Comparison of ENCODE assay signal across 15 cellular contexts in the genomic region with DNA sequence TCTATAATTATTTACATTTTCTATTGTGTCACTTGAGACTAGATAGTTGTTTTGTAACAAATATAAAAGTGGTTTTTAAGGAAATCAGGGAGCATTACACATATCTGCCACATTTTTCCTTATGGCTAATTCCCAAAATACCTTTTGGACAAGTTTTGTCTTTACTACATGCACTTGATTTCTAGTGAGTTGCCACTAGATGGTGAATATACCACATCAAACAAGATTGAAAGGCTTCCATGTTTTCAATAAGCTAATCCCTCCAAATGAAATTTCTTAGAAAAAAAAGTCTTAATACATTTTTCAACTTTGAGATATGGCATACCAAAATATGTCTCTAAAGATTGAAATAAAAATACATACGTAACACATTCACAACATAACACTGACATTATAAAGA. TPM values are rescaled to one million over a fixed set of nuclear protein-coding genes. Genes with fewer than 3 reads are reported as not detected.
A peak's percentile ranks its signal among the peaks of the same experiment; 100 is the strongest.
DNase-seq lines count a peak whose midpoint lies in the region; ATAC-seq and TF ChIP-seq lines count a peak whose summit lies in the region.
"Had no signal": no experiment of that assay in that cellular context is flagged by ENCODE, and none has a peak within 500 bp of the region (broad histone marks: within the 10 kb centered on the region; RNA-seq: fewer than 3 reads in every experiment).

No MANE protein-coding gene starts in this region.

- H3K4me3 ChIP-seq in left ventricle myocardium inferior (no peak overlapping the region), fibroblast of villous mesenchyme (ENCODE audit: low read depth, low read length) (no peak overlapping the region)
- H3K4me3 ChIP-seq: BLaER1, spleen had no signal

- no peak overlapping the region for H3K27ac ChIP-seq in left ventricle myocardium inferior (replicated peaks)
- H3K27ac ChIP-seq: BLaER1, spleen had no signal

- peak; percentile 40 for TF ChIP-seq CTCF in left ventricle myocardium inferior (IDR thresholded peaks at IDR 0.05; ENCODE audit: borderline replicate concordance)
- TF ChIP-seq CTCF in fibroblast of villous mesenchyme (IDR thresholded peaks at IDR 0.05; ENCODE audit: insufficient read depth, low read depth, low read length), result peak; percentile 15

- no peaks in the 10 kb centered on the region for H3K27me3 ChIP-seq in left ventricle myocardium inferior (ENCODE audit: low read depth)
- H3K27me3 ChIP-seq: BLaER1, spleen had no signal

- ATAC-seq in left cardiac atrium, result no peak
- ATAC-seq: natural killer cell had no signal

- intact Hi-C loops in left ventricle myocardium inferior (cut with micrococcal nuclease) (no loop called here), left cardiac atrium (cut with DNase I) (no loop called here)

- no peaks in the 10 kb centered on the region for H3K9me3 ChIP-seq in left ventricle myocardium inferior (replicated peaks)
- H3K9me3 ChIP-seq: BLaER1, spleen had no signal

- H3K4me1 ChIP-seq in left ventricle myocardium inferior, result peaks cover 1% of the 10 kb centered on the region
- H3K4me1 ChIP-seq: BLaER1, spleen had no signal

- DNase-seq in left ventricle myocardium inferior, result no peak
- no peak for DNase-seq in left cardiac atrium
- DNase-seq in SW480 (ENCODE audit: low spot score), result peak; percentile 33
- no peak for DNase-seq in fibroblast of villous mesenchyme (ENCODE audit: low read depth)
- DNase-seq in activated effector memory CD4-positive, alpha-beta T cell treated with Interleukin-2 at 50 U/mL for 16 hours, result no peak
- no peak for DNase-seq in KG1 (lab: John Stamatoyannopoulos, UW)
- DNase-seq in GOT3 (lab: John Stamatoyannopoulos, UW), result no peak
- no peak for DNase-seq in NOMO-1 treated with dmso at 0.1 percent for 144 hours (lab: John Stamatoyannopoulos, UW; ENCODE audit: unreplicated experiment)
- DNase-seq: activated CD8-positive, alpha-beta memory T cell treated with anti-CD3 and anti-CD28 coated beads, Interleukin-2, amount 50 U/mL, for 4 hours; amniotic stem cell; immature natural killer cell; natural killer cell; NCI-H2029; spleen had no signal

- H3K36me3 ChIP-seq in left ventricle myocardium inferior, result no peaks in the 10 kb centered on the region
- H3K36me3 ChIP-seq: BLaER1, spleen had no signal

RNA-seq across cellular contexts. Expression of a gene that starts 9.1 kb away (rescaled TPM):
- 24.5 TPM for total RNA-seq in left ventricle myocardium inferior
- total RNA-seq in left cardiac atrium, result 10 to 100 TPM; 24.7 to 28.0 TPM
- 13.5 and 18.6 TPM in 2 replicates for total RNA-seq in fibroblast of villous mesenchyme

RNA-seq across cellular contexts. Expression of a gene that starts 14.6 kb away (rescaled TPM):
- total RNA-seq in left ventricle myocardium inferior (15.0 TPM), left cardiac atrium (10 to 100 TPM; 29.9 to 43.6 TPM), fibroblast of villous mesenchyme (14.2 and 14.5 TPM in 2 replicates)
